9 cellular contexts compared by ENCODE assay signal in genomic region chr6:328184-328670, GRCh38. TPM values are rescaled to one million over a fixed set of nuclear protein-coding genes. Genes with fewer than 3 reads are reported as not detected.
DNase-seq lines count a peak whose midpoint lies in the region; ATAC-seq and TF ChIP-seq lines count a peak whose summit lies in the region.
"Had no signal": no experiment of that assay in that cellular context is flagged by ENCODE, and none has a peak within 500 bp of the region (broad histone marks: within the 10 kb centered on the region; RNA-seq: fewer than 3 reads in every experiment).

No MANE protein-coding gene starts in this region.

- H3K27me3 Mint-ChIP-seq in activated naive CD4-positive, alpha-beta T cell treated with anti-CD3 and anti-CD28 coated beads, Interleukin-2, amount 10 ng/mL, durations not matched to agents 7 days and 5 days = peaks cover 4% of the 10 kb centered on the region
- no peaks in the 10 kb centered on the region for H3K27me3 Mint-ChIP-seq in T-helper 17 cell

- H3K4me3 Mint-ChIP-seq in activated naive CD4-positive, alpha-beta T cell treated with anti-CD3 and anti-CD28 coated beads, Interleukin-2, amount 10 ng/mL, durations not matched to agents 7 days and 5 days = no peak overlapping the region
- H3K4me3 Mint-ChIP-seq in T-helper 17 cell = no peak overlapping the region

- H3K4me3 ChIP-seq in kidney epithelial cell (ENCODE audit: low read depth, low read length) = no peak overlapping the region
- H3K4me3 ChIP-seq: ascending aorta had no signal

- peak in 1 of 2 donors; percentile 40 for DNase-seq in activated naive CD4-positive, alpha-beta T cell treated with anti-CD3 and anti-CD28 coated beads, Interleukin-2, amount 50 U/mL, for 72 hours (ENCODE audit: low spot score in 2 of 2)
- DNase-seq in activated naive CD4-positive, alpha-beta T cell treated with anti-CD3 and anti-CD28 coated beads, Interleukin-2, amount 10 ng/mL, durations not matched to agents 7 days and 5 days = no peak
- no peak for DNase-seq in T-helper 17 cell
- peak; percentile 53 for DNase-seq in kidney epithelial cell (ENCODE audit: low read depth)
- DNase-seq in activated gamma-delta T cell (lab: John Stamatoyannopoulos, UW) = no peak
- no peak for DNase-seq in NOMO-1 (lab: John Stamatoyannopoulos, UW; ENCODE audit: unreplicated experiment in 2 of 2)
- no peak for DNase-seq in NCI-H526 treated with DMSO at 0.1 percent for 48 hours (lab: John Stamatoyannopoulos, UW)

- no peaks in the 10 kb centered on the region for H3K9me3 Mint-ChIP-seq in activated naive CD4-positive, alpha-beta T cell treated with anti-CD3 and anti-CD28 coated beads, Interleukin-2, amount 50 U/mL, for 72 hours
- H3K9me3 Mint-ChIP-seq in activated naive CD4-positive, alpha-beta T cell treated with anti-CD3 and anti-CD28 coated beads, Interleukin-2, amount 10 ng/mL, durations not matched to agents 7 days and 5 days = no peaks in the 10 kb centered on the region

- H3K36me3 Mint-ChIP-seq in activated naive CD4-positive, alpha-beta T cell treated with anti-CD3 and anti-CD28 coated beads, Interleukin-2, amount 50 U/mL, for 72 hours = no peaks in the 10 kb centered on the region
- H3K36me3 Mint-ChIP-seq in activated naive CD4-positive, alpha-beta T cell treated with anti-CD3 and anti-CD28 coated beads, Interleukin-2, amount 10 ng/mL, durations not matched to agents 7 days and 5 days = peaks cover 6% of the 10 kb centered on the region
- peaks cover 2% of the 10 kb centered on the region for H3K36me3 Mint-ChIP-seq in T-helper 17 cell (ENCODE audit: low read depth)

- no peaks in the 10 kb centered on the region for H3K9me3 ChIP-seq in T-helper 17 cell (ENCODE audit: control insufficient read depth, low read length, poor library complexity, severe bottlenecking)
- H3K9me3 ChIP-seq: ascending aorta had no signal

- CTCF ChIA-PET in activated naive CD4-positive, alpha-beta T cell treated with anti-CD3 and anti-CD28 coated beads, Interleukin-2, amount 10 ng/mL, durations not matched to agents 7 days and 5 days (lab: Charles Lee) = no interaction called here

- no peak for TF ChIP-seq CTCF in kidney epithelial cell (IDR thresholded peaks at IDR 0.05; ENCODE audit: insufficient read depth, low read length, poor library complexity, severe bottlenecking)

- ATAC-seq in activated naive CD4-positive, alpha-beta T cell treated with anti-CD3 and anti-CD28 coated beads, Interleukin-2, amount 50 U/mL, for 72 hours = peak; percentile 70 to 71
- ATAC-seq in HG02884 (IDR thresholded peaks at IDR 0.05; ENCODE audit: unreplicated experiment) (peak; percentile 73), T-helper 17 cell (peak; percentile 64)

- no peak overlapping the region for H3K27ac Mint-ChIP-seq in activated naive CD4-positive, alpha-beta T cell treated with anti-CD3 and anti-CD28 coated beads, Interleukin-2, amount 50 U/mL, for 72 hours
- H3K27ac Mint-ChIP-seq in activated naive CD4-positive, alpha-beta T cell treated with anti-CD3 and anti-CD28 coated beads, Interleukin-2, amount 10 ng/mL, durations not matched to agents 7 days and 5 days = no peak overlapping the region
- no peak overlapping the region for H3K27ac Mint-ChIP-seq in T-helper 17 cell

- H3K4me1 Mint-ChIP-seq in activated naive CD4-positive, alpha-beta T cell treated with anti-CD3 and anti-CD28 coated beads, Interleukin-2, amount 10 ng/mL, durations not matched to agents 7 days and 5 days = no peaks in the 10 kb centered on the region
- peaks cover 8% of the 10 kb centered on the region for H3K4me1 Mint-ChIP-seq in T-helper 17 cell

- no peaks in the 10 kb centered on the region for H3K27me3 ChIP-seq in kidney epithelial cell (ENCODE audit: control insufficient read depth, insufficient read depth, low read length)
- H3K27me3 ChIP-seq: ascending aorta had no signal

- H3K36me3 ChIP-seq in kidney epithelial cell (ENCODE audit: control insufficient read depth, insufficient read depth, low read length) = no peaks in the 10 kb centered on the region
- H3K36me3 ChIP-seq: ascending aorta had no signal

RNA-seq across cellular contexts. Expression of gene DUSP22, which starts 35.9 kb away (rescaled TPM):
- 10 to 100 TPM; 22.2 to 33.3 TPM for total RNA-seq in activated naive CD4-positive, alpha-beta T cell treated with anti-CD3 and anti-CD28 coated beads, Interleukin-2, amount 50 U/mL, for 72 hours
- total RNA-seq in T-helper 17 cell (10 to 100 TPM; 26.9 to 38.1 TPM), kidney epithelial cell (35.1 and 35.9 TPM in 2 replicates)
